Comparison of ENCODE assay signal across 8 cellular contexts in the genomic region with DNA sequence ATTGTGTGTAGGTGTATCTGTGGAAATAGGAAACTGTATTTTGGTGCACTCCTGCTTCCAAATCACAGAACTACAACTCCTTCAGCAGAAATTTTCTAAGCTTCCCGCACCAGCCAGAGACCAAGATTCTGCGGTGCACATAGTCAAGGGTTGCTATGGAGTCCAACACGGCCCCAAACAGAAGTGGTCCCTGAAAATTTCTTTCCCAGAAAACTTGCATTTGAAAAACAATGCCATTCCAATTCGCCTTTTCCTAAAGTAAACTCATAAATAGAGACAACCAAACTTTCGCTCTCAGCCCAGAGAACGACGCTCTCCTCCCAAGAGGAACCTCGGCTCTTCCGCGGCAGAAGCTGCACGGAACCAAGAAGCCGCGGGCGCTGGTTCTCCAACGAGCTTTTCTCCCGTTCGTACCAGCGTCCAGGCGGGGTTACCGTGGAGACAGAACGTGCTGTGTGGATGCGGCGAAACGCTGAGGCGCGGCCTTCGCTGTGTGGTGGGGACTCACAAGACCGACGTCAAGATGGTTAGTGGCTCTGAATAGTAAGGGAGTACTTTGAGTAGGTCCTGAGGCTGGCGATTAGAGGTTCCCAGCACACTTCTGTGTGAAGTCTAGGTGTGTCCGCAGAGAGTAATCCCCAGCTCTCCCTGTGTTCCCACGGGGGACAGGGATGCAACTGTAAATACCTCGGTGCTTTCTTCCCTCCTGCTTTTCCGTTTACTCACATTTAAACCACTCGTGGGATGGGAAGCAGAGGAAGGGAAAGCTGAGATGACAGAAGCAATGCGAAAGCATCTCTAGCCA. TPM values are rescaled to one million over a fixed set of nuclear protein-coding genes. Genes with fewer than 3 reads are reported as not detected.
DNase-seq lines count a peak whose midpoint lies in the region; ATAC-seq, FAIRE-seq and TF ChIP-seq lines count a peak whose summit lies in the region.

No MANE protein-coding gene starts in this region.

- in situ Hi-C loops in transverse colon (cut with MboI; ENCODE audit: low pct_ligation_motif_present in 1 of 4, low pct_unique_long_range_greater_than_20kb in 1 of 4, low sequenced_read_pairs in 3 of 4), result no loop called here

- H3K36me3 ChIP-seq in heart right ventricle, result peaks cover 0 to 21% (median 0%) of the 10 kb centered on the region in 9 donors
- H3K36me3 ChIP-seq in transverse colon, result no peaks in the 10 kb centered on the region

- TF ChIP-seq EP300 in transverse colon (IDR thresholded peaks at IDR 0.05; ENCODE audit: low read depth), result no peak

- H3K9me3 ChIP-seq in heart right ventricle (no peaks in the 10 kb centered on the region), transverse colon (no peaks in the 10 kb centered on the region)

- intact Hi-C loops in heart right ventricle (cut with DNase I) (loop anchor here in 3 of 10 donors (1.0 to 5.0 kb wide), 4 partner anchors 25 to 116 kb away; partner anchors contain the start of genes UBN2 (in 3 of the 3) and ZC3HAV1 (in 1 of the 3)), transverse colon (cut with DNase I; ENCODE audit: low total_unique reads) (no loop called here)

- H3K4me3 ChIP-seq in heart right ventricle (peak overlapping the region; percentile 25 to 79 (median 62)), transverse colon (peak overlapping the region; percentile 19 to 53 (median 42))

- H3K27me3 ChIP-seq in heart right ventricle (no peaks in the 10 kb centered on the region), transverse colon (no peaks in the 10 kb centered on the region)

- TF ChIP-seq POLR2A in GM12891 (IDR thresholded peaks at IDR 0.05; ENCODE audit: low read depth, low read length) (no peak), transverse colon (IDR thresholded peaks at IDR 0.05) (no peak)

- ATAC-seq in HG02678 (IDR thresholded peaks at IDR 0.05; ENCODE audit: unreplicated experiment) (peak; percentile 98), heart right ventricle (peak; percentile 96 to 99 (median 99))

- WGBS in adipose tissue, 3 donors, result 1% methylated on average over 36 of the region's 36 CpGs
- WGBS in heart right ventricle, 2 donors, result 1 to 2% methylated on average over 36 of the region's 36 CpGs
- 0 to 3% methylated on average over 2 to 36 of the region's 36 CpGs for WGBS in transverse colon (ENCODE audit: low coverage in 1 of 2), 2 donors

- no peak for TF ChIP-seq CTCF in heart right ventricle (IDR thresholded peaks at IDR 0.05)
- TF ChIP-seq CTCF in transverse colon (IDR thresholded peaks at IDR 0.05), result no peak

- H3K27ac ChIP-seq in adipose tissue (ENCODE audit: low read depth, low read length) (peak overlapping the region; percentile 23), heart right ventricle (peak overlapping the region in 9 of 10 donors; percentile 46 to 84 (median 66)), transverse colon (peak overlapping the region; percentile 32 to 82 (median 54))

- peaks cover 0 to 33% (median 12%) of the 10 kb centered on the region in 9 donors for H3K4me1 ChIP-seq in heart right ventricle
- H3K4me1 ChIP-seq in transverse colon, result peaks cover 0 to 15% (median 8%) of the 10 kb centered on the region in 4 donors

- DNase-seq in GM12891 (ENCODE audit: insufficient read length, low spot score) (peak; percentile 55), NCI-H128 (lab: John Stamatoyannopoulos, UW; ENCODE audit: unreplicated experiment) (peak; percentile 85), SW480 (ENCODE audit: low spot score) (peak; percentile 81), heart right ventricle (peak; percentile 87), pons (ENCODE audit: low spot score) (peak; percentile 80), transverse colon (peak; percentile 89)

- FAIRE-seq in GM12891 (lab: Jason Lieb, UNC), result peak; percentile 95

TF ChIP-seq in GM12891, 5 proteins besides CTCF, POLR2A, EP300 and RAD21:
- TF ChIP-seq PAX5 (IDR thresholded peaks at IDR 0.05; ENCODE audit: insufficient read depth, low read length, severe bottlenecking) (no peak), POU2F2 (IDR thresholded peaks at IDR 0.05; ENCODE audit: low read depth, low read length) (peak; percentile 81; the same call in 1 of the 2 replicates), TAF1 (IDR thresholded peaks at IDR 0.05; ENCODE audit: low read depth, low read length) (peak; percentile 77), POLR2AphosphoS5 (IDR thresholded peaks at IDR 0.05; ENCODE audit: low read depth, low read length) (0 out of 2 replicates have a peak, but pooled peaks have one; percentile 52), SPI1 (IDR thresholded peaks at IDR 0.05; ENCODE audit: low read depth, low read length) (0 out of 2 replicates have a peak, but pooled peaks have one; percentile 29)

RNA-seq across cellular contexts. Expression of gene ZC3HAV1, which starts 24.0 kb away (rescaled TPM):
- 20.3 TPM for polyA plus RNA-seq in GM12891 (2012; ENCODE audit: low read depth, missing spikeins)
- polyA plus RNA-seq in adipose tissue (10 to 100 TPM in 1 of 3 donors, 1 to 10 TPM in 2; 4.8 to 12.6 (median 8.2) TPM), heart right ventricle (1 to 10 TPM; 2.7 to 4.3 TPM)
- total RNA-seq in heart right ventricle (10 to 100 TPM in 1 of 10 donors, 1 to 10 TPM in 9; 4.4 to 28.3 (median 6.7) TPM), transverse colon (10 to 100 TPM; 11.7 to 40.6 (median 34.5) TPM)

Comparison
In these comparisons a context has a peak if more than half of its experiments do, and no peak if none do; other contexts are left out.
1. Peak in every context shown above with its lines: DNase-seq, ATAC-seq, H3K4me3 ChIP-seq and H3K27ac ChIP-seq.